In genomic region chr5:7878381-7878873, GRCh38 we compare ENCODE assay signal across 9 cellular contexts. TPM values are rescaled to one million over a fixed set of nuclear protein-coding genes. Genes with fewer than 3 reads are reported as not detected.
DNase-seq lines count a peak whose midpoint lies in the region; ATAC-seq and TF ChIP-seq lines count a peak whose summit lies in the region.
"Had no signal": no experiment of that assay in that cellular context is flagged by ENCODE, and none has a peak within 500 bp of the region (broad histone marks: within the 10 kb centered on the region; RNA-seq: fewer than 3 reads in every experiment).

No MANE protein-coding gene starts in this region.

- CTCF ChIA-PET in HEK293T (lab: Yijun Ruan, JAX), result no interaction called here

- DNase-seq in NCI-H1092 treated with DMSO at 0.1 percent for 48 hours (lab: John Stamatoyannopoulos, UW) (peak; percentile 21), NCI-H1092 (lab: John Stamatoyannopoulos, UW) (no peak), RPMI7951 (ENCODE audit: low read depth) (peak; percentile 14), lower lobe of right lung (no peak), aorta (no peak), HEK293T (ENCODE audit: extremely low spot score) (no peak), H7 (no peak)
- DNase-seq: natural killer cell had no signal

- H3K36me3 ChIP-seq in lower lobe of right lung (peaks cover 98% of the 10 kb centered on the region), aorta (ENCODE audit: control insufficient read depth in 1 of 2, insufficient read depth in 2 of 2, low read length in 1 of 2) (peaks cover 3 to 6% of the 10 kb centered on the region in 2 donors), H7 (replicated peaks; ENCODE audit: control insufficient read depth, insufficient read depth, low read length) (peaks cover 26% of the 10 kb centered on the region)

- H3K27ac ChIP-seq in lower lobe of right lung (no peak overlapping the region), aorta (ENCODE audit: low read depth in 1 of 2, low read length in 2 of 2) (no peak overlapping the region)

- TF ChIP-seq CTCF in lower lobe of right lung (IDR thresholded peaks at IDR 0.05), result no peak

- POLR2A ChIA-PET in HEK293T (lab: Yijun Ruan, JAX), result interaction anchor here (0.8 kb wide), 1 partner anchor 10 kb away, joined by 4 read pairs; the partner anchor contains the start of genes FASTKD3 and MTRR

- H3K4me1 ChIP-seq in lower lobe of right lung (peaks cover 28% of the 10 kb centered on the region), aorta (ENCODE audit: control insufficient read depth in 1 of 2, insufficient read depth in 2 of 2, low read length in 2 of 2) (no peaks in the 10 kb centered on the region)

- intact Hi-C loops in lower lobe of right lung (cut with DNase I), result no loop called here
- intact Hi-C loops in aorta (cut with DNase I), result no loop called here

- ATAC-seq in HG02870 (IDR thresholded peaks at IDR 0.05; ENCODE audit: unreplicated experiment) (peak; percentile 96), lower lobe of right lung (peak; percentile 55 to 69), aorta (ENCODE audit: low FRiP score) (no peak)

- no peak overlapping the region for H3K4me3 ChIP-seq in lower lobe of right lung
- H3K4me3 ChIP-seq in aorta (ENCODE audit: low read length in 2 of 2), result no peak overlapping the region
- H3K4me3 ChIP-seq in H7 (ENCODE audit: insufficient read depth, low read depth, low read length), result no peak overlapping the region

- H3K9me3 ChIP-seq in lower lobe of right lung (no peaks in the 10 kb centered on the region), aorta (ENCODE audit: control insufficient read depth, low read length) (no peaks in the 10 kb centered on the region)

- no peaks in the 10 kb centered on the region for H3K27me3 ChIP-seq in lower lobe of right lung (ENCODE audit: low read depth)
- no peaks in the 10 kb centered on the region for H3K27me3 ChIP-seq in aorta (ENCODE audit: control insufficient read depth in 1 of 2, insufficient read depth in 2 of 2, low read length in 1 of 2)
- H3K27me3 ChIP-seq in H7 (ENCODE audit: control insufficient read depth, insufficient read depth, low read length), result no peaks in the 10 kb centered on the region

TF ChIP-seq in HEK293T, 16 proteins besides CTCF, POLR2A, EP300 and RAD21:
- TF ChIP-seq SP1 (IDR thresholded peaks at IDR 0.05) (no peak), L3MBTL2 (conservative IDR thresholded peaks at IDR 0.05) (no peak), CTBP1 (IDR thresholded peaks at IDR 0.05; ENCODE audit: borderline replicate concordance) (no peak), LEF1 (IDR thresholded peaks at IDR 0.05; ENCODE audit: borderline replicate concordance) (no peak), NFRKB (IDR thresholded peaks at IDR 0.05) (no peak), FOXM1 (IDR thresholded peaks at IDR 0.05; ENCODE audit: borderline replicate concordance) (no peak), TARDBP (IDR thresholded peaks at IDR 0.05) (no peak), SUZ12 (IDR thresholded peaks at IDR 0.05) (no peak), ELF4 (IDR thresholded peaks at IDR 0.05) (no peak), FOXA1 (IDR thresholded peaks at IDR 0.05) (no peak), ARNT (IDR thresholded peaks at IDR 0.05) (no peak), HDGF (IDR thresholded peaks at IDR 0.05; ENCODE audit: borderline replicate concordance) (no peak), FOXK2 (IDR thresholded peaks at IDR 0.05) (no peak), PKNOX1 (IDR thresholded peaks at IDR 0.05) (no peak)

RNA-seq across cellular contexts. Expression of gene MTRR, which starts 9.5 kb away (rescaled TPM):
- 20.4 and 22.3 TPM in 2 replicates for total RNA-seq in RPMI7951 (2014; rRNA removed; shearing (Covaris generic))
- 92.9 TPM for total RNA-seq in lower lobe of right lung
- total RNA-seq in aorta, result 10 to 100 TPM; 38.9 to 45.5 TPM
- polyA plus RNA-seq in aorta, result 10 to 100 TPM; 16.2 to 19.9 TPM
- total RNA-seq in H7 (2014; rRNA removed; shearing (Covaris generic)), result 30.3 and 31.2 TPM in 2 replicates

RNA-seq across cellular contexts. Expression of gene FASTKD3, which starts 9.6 kb away (rescaled TPM):
- 13.8 and 21.1 TPM in 2 replicates for total RNA-seq in RPMI7951 (2014; rRNA removed; shearing (Covaris generic))
- 9.4 TPM for total RNA-seq in lower lobe of right lung
- 1 to 10 TPM; 6.1 to 9.5 TPM for total RNA-seq in aorta
- polyA plus RNA-seq in aorta, result 10 to 100 TPM; 11.8 to 17.9 TPM
- total RNA-seq in H7 (2014; rRNA removed; shearing (Covaris generic)), result 15.4 and 16.4 TPM in 2 replicates

RNA-seq across cellular contexts. Expression of gene CFAP90, which starts 27.5 kb away (rescaled TPM):
- total RNA-seq in RPMI7951 (2014; rRNA removed; shearing (Covaris generic)), result not detected in 2 replicates
- total RNA-seq in lower lobe of right lung (10.7 TPM), aorta (under 1 TPM in 1 of 2 donors, not detected in 1; 0.39 TPM)
- under 1 TPM; 0.18 to 0.50 TPM for polyA plus RNA-seq in aorta
- total RNA-seq in H7 (2014; rRNA removed; shearing (Covaris generic)), result 0.33 TPM in 1 of 2 replicates, not detected in the other
- total RNA-seq: natural killer cell had no signal

Comparison
In these comparisons a context has a peak if more than half of its experiments do, and no peak if none do; other contexts are left out.
1. DNase-seq: peak in NCI-H1092 treated with DMSO at 0.1 percent for 48 hours (single experiment) and RPMI7951 (single experiment); none in NCI-H1092 (single experiment), lower lobe of right lung (single experiment), aorta (0 of 2), HEK293T (single experiment) and H7 (single experiment).